In the genomic region with DNA sequence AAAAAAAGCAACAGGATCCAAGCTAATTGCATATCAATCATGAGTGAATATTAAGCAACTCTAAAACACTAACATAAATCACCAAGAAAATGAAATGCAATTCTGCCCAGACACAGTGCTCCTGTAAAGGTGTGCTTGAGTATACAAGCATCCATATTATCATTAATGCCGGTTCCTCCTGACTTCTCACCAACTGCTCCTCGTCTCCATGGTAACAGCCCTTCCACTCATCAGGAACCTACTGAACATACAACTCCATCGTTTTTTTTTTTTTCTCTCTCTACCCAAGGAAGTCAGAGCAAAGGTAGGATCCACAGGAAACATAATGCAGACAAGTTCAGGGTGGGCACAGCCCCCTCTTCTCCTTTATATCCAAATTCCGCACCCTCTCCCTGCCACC, we compare ENCODE assay signal across 1 cellular context.
TF ChIP-seq lines count a peak whose summit lies in the region.

No MANE protein-coding gene starts in this region.

TF ChIP-seq in WTC11, 78 proteins besides CTCF, POLR2A, EP300 and RAD21 (continued from another document):
- TF ChIP-seq, protein P1, sequence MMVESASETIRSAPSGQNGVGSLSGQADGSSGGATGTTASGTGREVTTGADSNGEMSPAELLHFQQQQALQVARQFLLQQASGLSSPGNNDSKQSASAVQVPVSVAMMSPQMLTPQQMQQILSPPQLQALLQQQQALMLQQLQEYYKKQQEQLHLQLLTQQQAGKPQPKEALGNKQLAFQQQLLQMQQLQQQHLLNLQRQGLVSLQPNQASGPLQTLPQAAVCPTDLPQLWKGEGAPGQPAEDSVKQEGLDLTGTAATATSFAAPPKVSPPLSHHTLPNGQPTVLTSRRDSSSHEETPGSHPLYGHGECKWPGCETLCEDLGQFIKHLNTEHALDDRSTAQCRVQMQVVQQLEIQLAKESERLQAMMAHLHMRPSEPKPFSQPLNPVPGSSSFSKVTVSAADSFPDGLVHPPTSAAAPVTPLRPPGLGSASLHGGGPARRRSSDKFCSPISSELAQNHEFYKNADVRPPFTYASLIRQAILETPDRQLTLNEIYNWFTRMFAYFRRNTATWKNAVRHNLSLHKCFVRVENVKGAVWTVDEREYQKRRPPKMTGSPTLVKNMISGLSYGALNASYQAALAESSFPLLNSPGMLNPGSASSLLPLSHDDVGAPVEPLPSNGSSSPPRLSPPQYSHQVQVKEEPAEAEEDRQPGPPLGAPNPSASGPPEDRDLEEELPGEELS (CRISPR knock-in tag; IDR thresholded peaks at IDR 0.05) = no peak
- TF ChIP-seq ELF4 (CRISPR knock-in tag; IDR thresholded peaks at IDR 0.05; ENCODE audit: low read depth) = no peak
- TF ChIP-seq ZNF232 (CRISPR knock-in tag; IDR thresholded peaks at IDR 0.05) = no peak
- no peak for TF ChIP-seq ZBTB21 (CRISPR knock-in tag; IDR thresholded peaks at IDR 0.05; ENCODE audit: borderline replicate concordance)
- no peak for TF ChIP-seq SMAD4 (CRISPR knock-in tag; IDR thresholded peaks at IDR 0.05)
- no peak for TF ChIP-seq KAT7 (CRISPR knock-in tag; IDR thresholded peaks at IDR 0.05; ENCODE audit: borderline replicate concordance)
- no peak for TF ChIP-seq JAZF1 (CRISPR knock-in tag; IDR thresholded peaks at IDR 0.05)
- TF ChIP-seq, protein P2, sequence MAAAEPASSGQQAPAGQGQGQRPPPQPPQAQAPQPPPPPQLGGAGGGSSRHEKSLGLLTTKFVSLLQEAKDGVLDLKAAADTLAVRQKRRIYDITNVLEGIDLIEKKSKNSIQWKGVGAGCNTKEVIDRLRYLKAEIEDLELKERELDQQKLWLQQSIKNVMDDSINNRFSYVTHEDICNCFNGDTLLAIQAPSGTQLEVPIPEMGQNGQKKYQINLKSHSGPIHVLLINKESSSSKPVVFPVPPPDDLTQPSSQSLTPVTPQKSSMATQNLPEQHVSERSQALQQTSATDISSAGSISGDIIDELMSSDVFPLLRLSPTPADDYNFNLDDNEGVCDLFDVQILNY (CRISPR knock-in tag; IDR thresholded peaks at IDR 0.05) = no peak
- TF ChIP-seq NR1H2 (CRISPR knock-in tag; IDR thresholded peaks at IDR 0.05) = no peak
- TF ChIP-seq, protein P3, sequence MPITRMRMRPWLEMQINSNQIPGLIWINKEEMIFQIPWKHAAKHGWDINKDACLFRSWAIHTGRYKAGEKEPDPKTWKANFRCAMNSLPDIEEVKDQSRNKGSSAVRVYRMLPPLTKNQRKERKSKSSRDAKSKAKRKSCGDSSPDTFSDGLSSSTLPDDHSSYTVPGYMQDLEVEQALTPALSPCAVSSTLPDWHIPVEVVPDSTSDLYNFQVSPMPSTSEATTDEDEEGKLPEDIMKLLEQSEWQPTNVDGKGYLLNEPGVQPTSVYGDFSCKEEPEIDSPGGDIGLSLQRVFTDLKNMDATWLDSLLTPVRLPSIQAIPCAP (CRISPR knock-in tag; IDR thresholded peaks at IDR 0.05) = no peak
- TF ChIP-seq, protein P4, sequence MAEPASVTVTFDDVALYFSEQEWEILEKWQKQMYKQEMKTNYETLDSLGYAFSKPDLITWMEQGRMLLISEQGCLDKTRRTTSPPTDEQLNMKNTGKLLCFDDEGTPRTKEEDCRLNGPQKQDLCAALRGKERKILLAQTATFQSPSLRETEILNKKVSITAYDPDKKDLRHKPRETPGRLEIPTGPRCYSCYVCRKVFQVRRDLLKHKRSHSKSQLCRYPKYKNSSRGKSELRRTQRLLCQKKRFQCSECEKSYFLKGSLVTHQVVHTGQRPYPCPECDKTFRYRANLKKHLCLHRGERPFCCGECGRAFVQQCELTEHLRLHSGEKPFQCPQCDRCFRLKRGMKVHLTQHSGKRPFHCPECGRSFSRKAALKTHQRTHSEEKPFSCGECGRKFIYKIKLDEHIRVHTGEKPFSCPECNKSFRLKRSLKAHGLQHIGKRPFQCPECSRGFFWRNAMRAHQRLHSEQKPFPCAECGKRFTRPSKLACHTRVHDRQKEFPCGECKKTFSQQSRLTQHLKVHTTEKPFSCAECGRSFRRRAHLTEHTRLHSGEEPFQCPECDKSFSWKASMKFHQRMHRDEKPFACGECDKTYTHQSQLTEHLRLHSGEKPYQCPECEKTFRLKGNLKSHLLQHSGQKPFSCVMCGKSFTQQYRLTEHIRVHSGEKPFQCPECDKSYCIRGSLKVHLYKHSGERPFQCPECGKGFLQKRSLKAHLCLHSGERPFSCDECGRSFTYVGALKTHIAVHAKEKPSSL (CRISPR knock-in tag; conservative IDR thresholded peaks at IDR 0.05) = no peak
- TF ChIP-seq, protein P5, sequence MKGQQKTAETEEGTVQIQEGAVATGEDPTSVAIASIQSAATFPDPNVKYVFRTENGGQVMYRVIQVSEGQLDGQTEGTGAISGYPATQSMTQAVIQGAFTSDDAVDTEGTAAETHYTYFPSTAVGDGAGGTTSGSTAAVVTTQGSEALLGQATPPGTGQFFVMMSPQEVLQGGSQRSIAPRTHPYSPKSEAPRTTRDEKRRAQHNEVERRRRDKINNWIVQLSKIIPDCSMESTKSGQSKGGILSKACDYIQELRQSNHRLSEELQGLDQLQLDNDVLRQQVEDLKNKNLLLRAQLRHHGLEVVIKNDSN (CRISPR knock-in tag; IDR thresholded peaks at IDR 0.05) = no peak
- TF ChIP-seq FOXP1 (CRISPR knock-in tag; IDR thresholded peaks at IDR 0.05; ENCODE audit: borderline replicate concordance) = no peak
- TF ChIP-seq ZNF219 (CRISPR knock-in tag; IDR thresholded peaks at IDR 0.05; ENCODE audit: borderline replicate concordance) = no peak
- no peak for TF ChIP-seq CBFB (CRISPR knock-in tag; IDR thresholded peaks at IDR 0.05; ENCODE audit: low read depth)
- no peak for TF ChIP-seq TEAD4 (CRISPR knock-in tag; IDR thresholded peaks at IDR 0.05)
- TF ChIP-seq, protein P6, sequence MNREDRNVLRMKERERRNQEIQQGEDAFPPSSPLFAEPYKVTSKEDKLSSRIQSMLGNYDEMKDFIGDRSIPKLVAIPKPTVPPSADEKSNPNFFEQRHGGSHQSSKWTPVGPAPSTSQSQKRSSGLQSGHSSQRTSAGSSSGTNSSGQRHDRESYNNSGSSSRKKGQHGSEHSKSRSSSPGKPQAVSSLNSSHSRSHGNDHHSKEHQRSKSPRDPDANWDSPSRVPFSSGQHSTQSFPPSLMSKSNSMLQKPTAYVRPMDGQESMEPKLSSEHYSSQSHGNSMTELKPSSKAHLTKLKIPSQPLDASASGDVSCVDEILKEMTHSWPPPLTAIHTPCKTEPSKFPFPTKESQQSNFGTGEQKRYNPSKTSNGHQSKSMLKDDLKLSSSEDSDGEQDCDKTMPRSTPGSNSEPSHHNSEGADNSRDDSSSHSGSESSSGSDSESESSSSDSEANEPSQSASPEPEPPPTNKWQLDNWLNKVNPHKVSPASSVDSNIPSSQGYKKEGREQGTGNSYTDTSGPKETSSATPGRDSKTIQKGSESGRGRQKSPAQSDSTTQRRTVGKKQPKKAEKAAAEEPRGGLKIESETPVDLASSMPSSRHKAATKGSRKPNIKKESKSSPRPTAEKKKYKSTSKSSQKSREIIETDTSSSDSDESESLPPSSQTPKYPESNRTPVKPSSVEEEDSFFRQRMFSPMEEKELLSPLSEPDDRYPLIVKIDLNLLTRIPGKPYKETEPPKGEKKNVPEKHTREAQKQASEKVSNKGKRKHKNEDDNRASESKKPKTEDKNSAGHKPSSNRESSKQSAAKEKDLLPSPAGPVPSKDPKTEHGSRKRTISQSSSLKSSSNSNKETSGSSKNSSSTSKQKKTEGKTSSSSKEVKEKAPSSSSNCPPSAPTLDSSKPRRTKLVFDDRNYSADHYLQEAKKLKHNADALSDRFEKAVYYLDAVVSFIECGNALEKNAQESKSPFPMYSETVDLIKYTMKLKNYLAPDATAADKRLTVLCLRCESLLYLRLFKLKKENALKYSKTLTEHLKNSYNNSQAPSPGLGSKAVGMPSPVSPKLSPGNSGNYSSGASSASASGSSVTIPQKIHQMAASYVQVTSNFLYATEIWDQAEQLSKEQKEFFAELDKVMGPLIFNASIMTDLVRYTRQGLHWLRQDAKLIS (CRISPR knock-in tag; IDR thresholded peaks at IDR 0.05; ENCODE audit: borderline replicate concordance) = no peak
